In genomic region chr7:7214398-7215347, GRCh38 we compare ENCODE assay signal across 22 cellular contexts. TPM values are rescaled to one million over a fixed set of nuclear protein-coding genes. Genes with fewer than 3 reads are reported as not detected.
DNase-seq lines count a peak whose midpoint lies in the region; ATAC-seq, FAIRE-seq and TF ChIP-seq lines count a peak whose summit lies in the region.
"Had no signal": no experiment of that assay in that cellular context is flagged by ENCODE, and none has a peak within 500 bp of the region (broad histone marks: within the 10 kb centered on the region; RNA-seq: fewer than 3 reads in every experiment).

No MANE protein-coding gene starts in this region.

- no peak for DNase-seq in HepG2 (ENCODE audit: low spot score)
- DNase-seq in right lobe of liver: no peak
- DNase-seq in T1000 (lab: John Stamatoyannopoulos, UW): no peak
- DNase-seq in activated CD4-positive, alpha-beta memory T cell treated with anti-CD3 and anti-CD28 coated beads, Interleukin-2, amount 10 ng/mL, durations not matched to agents 7 days and 5 days: no peak
- DNase-seq in NOMO-1 treated with DMSO at 0.1 percent for 48 hours (lab: John Stamatoyannopoulos, UW; ENCODE audit: unreplicated experiment): no peak
- DNase-seq: BE2C; CD4-positive, CD25-positive, alpha-beta regulatory T cell; COR-L47; DMS 273 treated with DMSO at 0.1 percent for 48 hours; DND-41; HCEC 1CT; KBM-7; NCI-H1105 treated with DMSO at 0.1 percent for 48 hours; NCI-H1694; NCI-H2081 treated with DMSO at 0.1 percent for 48 hours; NCI-H510A; NCI-H748 treated with DMSO at 0.1 percent for 48 hours; PC-3; RPMI8226; SHP77 treated with DMSO at 0.1 percent for 48 hours had no signal

- no peak overlapping the region for H3K4me3 Mint-ChIP-seq in activated T-helper 17 cell treated with anti-CD3 and anti-CD28 coated beads, Interleukin-2, amount 50 U/mL, for 72 hours
- H3K4me3 Mint-ChIP-seq in activated CD4-positive, alpha-beta memory T cell treated with anti-CD3 and anti-CD28 coated beads, Interleukin-2, amount 10 ng/mL, durations not matched to agents 7 days and 5 days: no peak overlapping the region
- H3K4me3 Mint-ChIP-seq: CD4-positive, CD25-positive, alpha-beta regulatory T cell had no signal

- no peak for FAIRE-seq in HepG2 (lab: Jason Lieb, UNC)

- intact Hi-C loops in HepG2 (cut with micrococcal nuclease; ENCODE audit: unreplicated experiment) (no loop called here), right lobe of liver (cut with DNase I) (no loop called here)

- TF ChIP-seq POLR2A in HepG2 (IDR thresholded peaks at IDR 0.05; ENCODE audit: insufficient read depth in 1 of 2, low read depth in 2 of 2, low read length in 2 of 2): no peak
- no peak for TF ChIP-seq POLR2A in right lobe of liver (IDR thresholded peaks at IDR 0.05)

- H3K79me2 ChIP-seq in HepG2 (ENCODE audit: insufficient read depth, low read length): peaks cover 88% of the 10 kb centered on the region

- H3K27me3 Mint-ChIP-seq in activated T-helper 17 cell treated with anti-CD3 and anti-CD28 coated beads, Interleukin-2, amount 50 U/mL, for 72 hours: no peaks in the 10 kb centered on the region
- no peaks in the 10 kb centered on the region for H3K27me3 Mint-ChIP-seq in activated CD4-positive, alpha-beta memory T cell treated with anti-CD3 and anti-CD28 coated beads, Interleukin-2, amount 10 ng/mL, durations not matched to agents 7 days and 5 days
- H3K27me3 Mint-ChIP-seq: CD4-positive, CD25-positive, alpha-beta regulatory T cell had no signal

- TF ChIP-seq EP300 in HepG2 (IDR thresholded peaks at IDR 0.05; ENCODE audit: low read depth in 2 of 2, low read length in 2 of 2) (no peak), HepG2 (CRISPR knock-in tag; IDR thresholded peaks at IDR 0.05; ENCODE audit: borderline replicate concordance) (no peak)

- H3K36me3 ChIP-seq in HepG2 (replicated peaks in 1 of 2; ENCODE audit: control insufficient read depth in 1 of 2, insufficient read depth in 2 of 2, low read length in 2 of 2) (peaks cover 9 to 61% of the 10 kb centered on the region in 2 experiments), right lobe of liver (peaks cover 0 to 6% (median 0%) of the 10 kb centered on the region in 4 donors), liver (ENCODE audit: control insufficient read depth in 4 of 4, insufficient read depth in 3 of 4, low read depth in 1 of 4, low read length in 3 of 4) (peaks cover 0 to 9% (median 2%) of the 10 kb centered on the region in 4 donors)
- H3K36me3 ChIP-seq: BE2C had no signal

- H3K4me3 ChIP-seq in HepG2 (replicated peaks in 1 of 3; ENCODE audit: insufficient read depth in 1 of 3, low read depth in 2 of 3, low read length in 3 of 3) (no peak overlapping the region), right lobe of liver (no peak overlapping the region), liver (ENCODE audit: low read depth in 1 of 3, low read length in 3 of 3) (no peak overlapping the region)

- WGBS in HepG2 (ENCODE audit: low lambda C conversion rate): 100% methylated on average over 11 of the region's 13 CpGs
- 88% methylated on average over 13 of the region's 13 CpGs for WGBS in right lobe of liver (ENCODE audit: insufficient coverage, low coverage, low lambda C conversion rate, missing lambda C conversion rate)
- WGBS in liver: 98% methylated on average over 13 of the region's 13 CpGs

- CTCF ChIA-PET in HepG2 (lab: Yijun Ruan, JAX; ENCODE audit: low intra/inter-chr PET ratio, low total read pairs): no interaction called here
- CTCF ChIA-PET in activated CD4-positive, alpha-beta memory T cell treated with anti-CD3 and anti-CD28 coated beads, Interleukin-2, amount 10 ng/mL, durations not matched to agents 7 days and 5 days (lab: Charles Lee): no interaction called here

- no peak for TF ChIP-seq RAD21 in HepG2 (CRISPR knock-in tag; IDR thresholded peaks at IDR 0.05)
- no peak for TF ChIP-seq RAD21 in liver (IDR thresholded peaks at IDR 0.05)

- TF ChIP-seq CTCF in HepG2 (CRISPR knock-in tag; IDR thresholded peaks at IDR 0.05): no peak
- no peak for TF ChIP-seq CTCF in right lobe of liver (IDR thresholded peaks at IDR 0.05)
- no peak for TF ChIP-seq CTCF in liver (IDR thresholded peaks at IDR 0.05; ENCODE audit: low read depth, low read length, missing input control)

- BruUV-seq in HepG2 (replicated peaks; lab: Mats Ljungman, UMichigan): no TSS peak

- H3K27me3 ChIP-seq in HepG2 (ENCODE audit: control insufficient read depth in 1 of 2, insufficient read depth in 2 of 2, low read length in 2 of 2) (no peaks in the 10 kb centered on the region), right lobe of liver (no peaks in the 10 kb centered on the region), liver (ENCODE audit: control insufficient read depth in 4 of 4, insufficient read depth in 4 of 4, low read length in 3 of 4) (no peaks in the 10 kb centered on the region)
- H3K27me3 ChIP-seq: BE2C had no signal

- no peak for ATAC-seq in HepG2
- ATAC-seq in right lobe of liver: no peak
- peak; percentile 26 for ATAC-seq in activated T-helper 17 cell treated with anti-CD3 and anti-CD28 coated beads, Interleukin-2, amount 50 U/mL, for 72 hours (replicated peaks)
- ATAC-seq: PC-3 had no signal

- no peak overlapping the region for H2AFZ ChIP-seq in HepG2 (ENCODE audit: low read length)

- H3K9me3 Mint-ChIP-seq in activated T-helper 17 cell treated with anti-CD3 and anti-CD28 coated beads, Interleukin-2, amount 50 U/mL, for 72 hours: no peaks in the 10 kb centered on the region
- no peaks in the 10 kb centered on the region for H3K9me3 Mint-ChIP-seq in activated CD4-positive, alpha-beta memory T cell treated with anti-CD3 and anti-CD28 coated beads, Interleukin-2, amount 10 ng/mL, durations not matched to agents 7 days and 5 days

- H3K36me3 Mint-ChIP-seq in activated T-helper 17 cell treated with anti-CD3 and anti-CD28 coated beads, Interleukin-2, amount 50 U/mL, for 72 hours (ENCODE audit: low read depth): peaks cover 60% of the 10 kb centered on the region
- H3K36me3 Mint-ChIP-seq in activated CD4-positive, alpha-beta memory T cell treated with anti-CD3 and anti-CD28 coated beads, Interleukin-2, amount 10 ng/mL, durations not matched to agents 7 days and 5 days (ENCODE audit: low read depth): peaks cover 72% of the 10 kb centered on the region

- no peak overlapping the region for H3K4me2 ChIP-seq in HepG2 (ENCODE audit: low read depth, low read length)

- H3K27ac Mint-ChIP-seq in activated T-helper 17 cell treated with anti-CD3 and anti-CD28 coated beads, Interleukin-2, amount 50 U/mL, for 72 hours: no peak overlapping the region
- no peak overlapping the region for H3K27ac Mint-ChIP-seq in activated CD4-positive, alpha-beta memory T cell treated with anti-CD3 and anti-CD28 coated beads, Interleukin-2, amount 10 ng/mL, durations not matched to agents 7 days and 5 days
- H3K27ac Mint-ChIP-seq: CD4-positive, CD25-positive, alpha-beta regulatory T cell had no signal

- in situ Hi-C loops in HepG2 (cut with HindIII; ENCODE audit: extremely low pct_ligation_motif_present, low pct_unique_long_range_greater_than_20kb): no loop called here

- H3K9me3 ChIP-seq in HepG2 (ENCODE audit: low read length) (peaks cover 10% of the 10 kb centered on the region), right lobe of liver (no peaks in the 10 kb centered on the region), liver (ENCODE audit: control insufficient read depth in 4 of 4, low read length in 3 of 4) (no peaks in the 10 kb centered on the region)
- H3K9me3 ChIP-seq: BE2C had no signal

- H3K27ac ChIP-seq in HepG2 (ENCODE audit: extremely low read length, insufficient read depth, low read length) (no peak overlapping the region), right lobe of liver (no peak overlapping the region), liver (ENCODE audit: low read depth in 1 of 2, low read length in 2 of 2) (no peak overlapping the region)

- H3K9ac ChIP-seq in HepG2 (ENCODE audit: insufficient read depth, low read depth, low read length): no peak overlapping the region
- no peak overlapping the region for H3K9ac ChIP-seq in liver (ENCODE audit: low read depth in 1 of 2, low read length in 2 of 2)

- peaks cover 44% of the 10 kb centered on the region for H3K4me1 Mint-ChIP-seq in activated T-helper 17 cell treated with anti-CD3 and anti-CD28 coated beads, Interleukin-2, amount 50 U/mL, for 72 hours
- H3K4me1 Mint-ChIP-seq in activated CD4-positive, alpha-beta memory T cell treated with anti-CD3 and anti-CD28 coated beads, Interleukin-2, amount 10 ng/mL, durations not matched to agents 7 days and 5 days: peaks cover 1% of the 10 kb centered on the region

- POLR2A ChIA-PET in HepG2 (lab: Yijun Ruan, JAX): no interaction called here
- POLR2A ChIA-PET in activated CD4-positive, alpha-beta memory T cell treated with anti-CD3 and anti-CD28 coated beads, Interleukin-2, amount 10 ng/mL, durations not matched to agents 7 days and 5 days (lab: Charles Lee): no interaction called here

- H4K20me1 ChIP-seq in HepG2 (ENCODE audit: insufficient read depth, low read length): peaks cover 30% of the 10 kb centered on the region

- peaks cover 45% of the 10 kb centered on the region for H3K4me1 ChIP-seq in HepG2 (ENCODE audit: insufficient read depth, low read length)
- H3K4me1 ChIP-seq in right lobe of liver: no peaks in the 10 kb centered on the region
- H3K4me1 ChIP-seq in liver (ENCODE audit: control insufficient read depth in 4 of 4, insufficient read depth in 4 of 4, low read length in 3 of 4): no peaks in the 10 kb centered on the region
- H3K4me1 ChIP-seq: BE2C had no signal

RNA-seq across cellular contexts. Expression of gene C1GALT1, which starts 32.3 kb away (rescaled TPM):
- total RNA-seq in HepG2 (2016; rRNA removed; fragmentation: Illumina TruSeq; extraction: Trizol): 65.9 and 68.2 TPM in 2 replicates
- total RNA-seq in HepG2 (2016; cell fraction: cytosol; rRNA removed; fragmentation: Illumina TruSeq; extraction: Trizol; ENCODE audit: low read depth): 19.8 and 25.6 TPM in 2 replicates
- total RNA-seq in HepG2 (2016; cell fraction: insoluble cytoplasmic fraction; rRNA removed; fragmentation: Illumina TruSeq; extraction: Trizol): 62.9 and 64.3 TPM in 2 replicates
- total RNA-seq in HepG2 (2016; cell fraction: membrane; rRNA removed; fragmentation: Illumina TruSeq; extraction: Trizol): 52.3 and 53.0 TPM in 2 replicates
- 69.0 and 75.5 TPM in 2 replicates for total RNA-seq in HepG2 (2016; cell fraction: nucleus; rRNA removed; fragmentation: Illumina TruSeq; extraction: Trizol)
- polyA plus RNA-seq in HepG2 (2011; rRNA removed): 38.4 and 57.1 TPM in 2 replicates
- polyA plus RNA-seq in HepG2 (2011; cell fraction: cytosol; rRNA removed): 20.6 and 24.8 TPM in 2 replicates
- 23.4 and 24.2 TPM in 2 replicates for polyA plus RNA-seq in HepG2 (2011; cell fraction: nucleus; rRNA removed)
- 55.8 and 60.8 TPM in 2 replicates for polyA plus RNA-seq in HepG2 (2012)
- polyA plus RNA-seq in HepG2 (2016; cell fraction: cytosol; fragmentation: Illumina TruSeq; extraction: Trizol; ENCODE audit: low read depth): 8.4 and 10.0 TPM in 2 replicates
- 47.9 and 50.9 TPM in 2 replicates for polyA plus RNA-seq in HepG2 (2016; cell fraction: insoluble cytoplasmic fraction; fragmentation: Illumina TruSeq; extraction: Trizol; ENCODE audit: low read depth)
- polyA plus RNA-seq in HepG2 (2016; cell fraction: membrane; fragmentation: Illumina TruSeq; extraction: Trizol; ENCODE audit: low read depth): 20.8 and 22.4 TPM in 2 replicates
- polyA plus RNA-seq in HepG2 (2016; cell fraction: nucleus; fragmentation: Illumina TruSeq; extraction: Trizol; ENCODE audit: insufficient read depth, low read depth): 84.6 and 86.9 TPM in 2 replicates
- 3.2 and 24.2 TPM in 2 replicates for polyA minus RNA-seq in HepG2 (2011; rRNA and poly(A)+ RNA removed; ENCODE audit: low replicate concordance)
- 58.8 and 63.4 TPM in 2 replicates for polyA minus RNA-seq in HepG2 (2011; cell fraction: cytosol; rRNA and poly(A)+ RNA removed)
- 176 and 229 TPM in 2 replicates for polyA minus RNA-seq in HepG2 (2011; cell fraction: nucleus; rRNA and poly(A)+ RNA removed)
- total RNA-seq in right lobe of liver: 10 to 100 TPM; 10.1 to 16.6 (median 13.1) TPM
- 10 to 100 TPM; 40.9 to 47.2 TPM for total RNA-seq in activated T-helper 17 cell treated with anti-CD3 and anti-CD28 coated beads, Interleukin-2, amount 50 U/mL, for 72 hours
- total RNA-seq in liver: 10 to 100 TPM; 16.2 to 28.6 TPM
- polyA plus RNA-seq in liver: 1 to 10 TPM; 5.6 to 8.8 TPM
- 10 to 100 TPM; 63.4 to 64.1 TPM for total RNA-seq in activated CD4-positive, alpha-beta memory T cell treated with anti-CD3 and anti-CD28 coated beads, Interleukin-2, amount 10 ng/mL, durations not matched to agents 7 days and 5 days
